20 cellular contexts compared by ENCODE assay signal in genomic region chr2:176769021-176769420, GRCh38.
"Had no signal": no experiment of that assay in that cellular context is flagged by ENCODE, and none has a peak within 500 bp of the region (broad histone marks: within the 10 kb centered on the region; RNA-seq: fewer than 3 reads in every experiment).

No MANE protein-coding gene starts in this region.

- DNase-seq: activated CD4-positive, alpha-beta T cell treated with anti-CD3 and anti-CD28 coated beads for 4 hours; activated CD8-positive, alpha-beta memory T cell treated with anti-CD3 and anti-CD28 coated beads, Interleukin-2, amount 10 ng/mL, durations not matched to agents 7 days and 5 days; activated effector memory CD4-positive, alpha-beta T cell treated with anti-CD3 and anti-CD28 coated beads, Interleukin-2, amount 50 U/mL, for 16 hours; activated naive CD4-positive, alpha-beta T cell treated with Interleukin-2 at 50 U/mL for 16 hours; activated naive CD8-positive, alpha-beta T cell treated with anti-CD3 and anti-CD28 coated beads, Interleukin-2, amount 50 U/mL, for 24 hours; activated T-cell treated with anti-CD3 and anti-CD28 coated beads, Interleukin-2, amount 50 U/mL, for 24 hours; amniotic stem cell; central memory CD4-positive, alpha-beta T cell; NCI-H1048; NCI-H187 treated with DMSO at 0.1 percent for 48 hours; NCI-H2227 treated with DMSO at 0.1 percent for 48 hours; NCI-H446 treated with DMSO at 0.1 percent for 48 hours; NCI-H526 had no signal

- H3K27me3 ChIP-seq: ascending aorta, body of pancreas, SJSA1 had no signal

- H3K36me3 ChIP-seq: ascending aorta, SJSA1 had no signal

- H3K27ac ChIP-seq: ascending aorta, body of pancreas, SJSA1 had no signal

- H3K4me3 ChIP-seq: ascending aorta, body of pancreas, SJSA1 had no signal

- FAIRE-seq: RCC 7860 had no signal

- ATAC-seq: activated CD4-positive, CD25-positive, alpha-beta regulatory T cell treated with anti-CD3 and anti-CD28 coated beads, Interleukin-2, amount 50 U/mL, for 24 hours; activated CD8-positive, alpha-beta memory T cell treated with anti-CD3 and anti-CD28 coated beads, Interleukin-2, amount 10 ng/mL, durations not matched to agents 7 days and 5 days; activated naive CD4-positive, alpha-beta T cell treated with anti-CD3 and anti-CD28 coated beads, Interleukin-2, amount 50 U/mL, for 72 hours; activated naive CD8-positive, alpha-beta T cell treated with anti-CD3 and anti-CD28 coated beads, Interleukin-2, amount 50 U/mL, for 24 hours; body of pancreas; SK-N-SH treated with all-trans-retinoic acid at 6 μM for 48 hours had no signal

- H3K4me1 ChIP-seq: ascending aorta, body of pancreas, SJSA1 had no signal

- H3K9me3 ChIP-seq: ascending aorta, SJSA1 had no signal
